ENCODE assay signal across 16 cellular contexts in genomic region chr3:55341502-55342031, GRCh38.
"Had no signal": no experiment of that assay in that cellular context is flagged by ENCODE, and none has a peak within 500 bp of the region (broad histone marks: within the 10 kb centered on the region; RNA-seq: fewer than 3 reads in every experiment).

No MANE protein-coding gene starts in this region.

- H3K9ac ChIP-seq: neural progenitor cell had no signal

- DNase-seq: activated CD4-positive, alpha-beta memory T cell treated with anti-CD3 and anti-CD28 coated beads, Interleukin-2, amount 10 ng/mL, durations not matched to agents 7 days and 5 days; activated CD4-positive, alpha-beta T cell treated with anti-CD3 and anti-CD28 coated beads for 1 hour; activated gamma-delta T cell treated with Interleukin-2 at 50 U/mL for 16 hours; activated naive CD8-positive, alpha-beta T cell treated with anti-CD3 and anti-CD28 coated beads for 36 hours; activated T-cell treated with anti-CD3 and anti-CD28 coated beads, Interleukin-2, amount 50 U/mL, for 72 hours; anterior cingulate cortex; cortex of kidney; effector memory CD4-positive, alpha-beta T cell; foreskin melanocyte; heart right ventricle; islet precursor cell; left ventricle myocardium inferior; tibial artery had no signal

- H3K27ac Mint-ChIP-seq: activated CD4-positive, alpha-beta memory T cell treated with anti-CD3 and anti-CD28 coated beads, Interleukin-2, amount 10 ng/mL, durations not matched to agents 7 days and 5 days; activated naive CD8-positive, alpha-beta T cell treated with anti-CD3 and anti-CD28 coated beads for 36 hours; activated T-cell treated with anti-CD3 and anti-CD28 coated beads, Interleukin-2, amount 50 U/mL, for 72 hours; neural progenitor cell had no signal

- H3K4me3 ChIP-seq: heart right ventricle, left ventricle myocardium inferior, neural progenitor cell, skin epidermis, tibial artery, vagina had no signal

- H3K27me3 ChIP-seq: neural progenitor cell, tibial artery, vagina had no signal

- H3K4me1 Mint-ChIP-seq: activated CD4-positive, alpha-beta memory T cell treated with anti-CD3 and anti-CD28 coated beads, Interleukin-2, amount 10 ng/mL, durations not matched to agents 7 days and 5 days; activated naive CD8-positive, alpha-beta T cell treated with anti-CD3 and anti-CD28 coated beads for 36 hours had no signal

- H3K4me3 Mint-ChIP-seq: activated CD4-positive, alpha-beta memory T cell treated with anti-CD3 and anti-CD28 coated beads, Interleukin-2, amount 10 ng/mL, durations not matched to agents 7 days and 5 days; activated naive CD8-positive, alpha-beta T cell treated with anti-CD3 and anti-CD28 coated beads for 36 hours; activated T-cell treated with anti-CD3 and anti-CD28 coated beads, Interleukin-2, amount 50 U/mL, for 72 hours; neural progenitor cell had no signal

- H3K27me3 Mint-ChIP-seq: activated CD4-positive, alpha-beta memory T cell treated with anti-CD3 and anti-CD28 coated beads, Interleukin-2, amount 10 ng/mL, durations not matched to agents 7 days and 5 days had no signal

- H3K9me3 Mint-ChIP-seq: activated naive CD8-positive, alpha-beta T cell treated with anti-CD3 and anti-CD28 coated beads for 36 hours had no signal

- H3K36me3 ChIP-seq: heart right ventricle, left ventricle myocardium inferior, neural progenitor cell, tibial artery, vagina had no signal

- H3K4me1 ChIP-seq: heart right ventricle, left ventricle myocardium inferior, tibial artery, vagina had no signal

- H3K27ac ChIP-seq: heart right ventricle, left ventricle myocardium inferior, neural progenitor cell, skin epidermis, tibial artery, vagina had no signal

- ATAC-seq: activated T-cell treated with anti-CD3 and anti-CD28 coated beads, Interleukin-2, amount 50 U/mL, for 72 hours; heart right ventricle had no signal

- H3K9me3 ChIP-seq: heart right ventricle, left ventricle myocardium inferior, tibial artery, vagina had no signal

- H3K36me3 Mint-ChIP-seq: activated naive CD8-positive, alpha-beta T cell treated with anti-CD3 and anti-CD28 coated beads for 36 hours; neural progenitor cell had no signal
